1 cellular context compared by ENCODE assay signal in the genomic region with DNA sequence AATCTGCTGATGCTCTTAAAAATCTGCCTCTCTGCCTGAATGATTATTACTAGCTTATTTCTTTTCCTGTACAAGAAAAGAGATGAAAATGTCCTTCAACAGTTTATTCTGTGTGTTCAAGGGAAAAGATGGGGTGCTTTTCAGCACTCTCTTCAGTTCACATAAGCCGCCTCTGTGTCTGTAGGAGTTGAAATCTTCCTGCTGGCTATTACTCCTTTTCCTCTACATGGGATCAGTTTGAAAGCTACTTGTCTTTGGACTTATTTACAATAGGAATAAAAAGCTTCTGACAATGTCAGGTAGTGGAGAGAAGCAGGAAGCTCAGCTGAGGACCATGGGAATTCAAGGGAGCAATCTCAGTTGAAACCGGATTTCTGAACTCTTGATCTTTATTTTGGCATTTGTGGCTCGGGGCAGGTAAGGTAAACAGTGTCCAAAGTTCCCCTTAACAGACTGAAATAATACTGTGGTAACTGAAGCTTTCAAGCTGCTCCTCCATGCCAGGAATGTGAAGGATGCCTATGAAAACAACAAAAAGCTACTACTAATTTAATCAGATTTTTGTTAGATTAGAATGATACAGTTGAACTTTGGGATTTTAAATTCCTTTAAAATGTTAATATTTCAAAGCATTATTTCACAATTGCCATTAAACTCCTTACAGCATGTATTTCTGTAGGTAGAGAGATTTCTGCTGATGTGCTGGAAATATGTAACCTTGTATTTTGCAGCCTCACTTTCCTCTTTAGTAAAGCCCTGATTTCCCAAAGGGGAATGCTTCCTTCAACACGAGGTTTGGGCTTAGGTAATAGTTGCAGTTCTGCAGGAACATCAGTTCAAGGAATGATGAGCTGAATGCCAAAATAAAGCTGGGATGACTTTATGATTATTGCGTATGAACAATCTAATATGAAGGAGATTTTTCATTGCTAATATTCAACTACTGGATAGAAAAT.
TF ChIP-seq lines count a peak whose summit lies in the region.

No MANE protein-coding gene starts in this region.

TF ChIP-seq in HepG2, 621 proteins besides CTCF, POLR2A, EP300 and RAD21 (continued from another document and continues in another):
- TF ChIP-seq ZNF546 (CRISPR knock-in tag; conservative IDR thresholded peaks at IDR 0.05) (no peak), ZNF678 (CRISPR knock-in tag; IDR thresholded peaks at IDR 0.05) (no peak), HCFC1 (IDR thresholded peaks at IDR 0.05; ENCODE audit: low read depth, low read length) (no peak), PBX3 (CRISPR knock-in tag; IDR thresholded peaks at IDR 0.05; ENCODE audit: borderline replicate concordance) (no peak), REPIN1 (CRISPR knock-in tag; IDR thresholded peaks at IDR 0.05; ENCODE audit: borderline replicate concordance, low read depth) (peak; percentile 56; the same call in 1 of the 2 replicates), PCBP1 (IDR thresholded peaks at IDR 0.05; ENCODE audit: borderline replicate concordance, low read depth, low read length) (no peak), ZNF672 (CRISPR knock-in tag; IDR thresholded peaks at IDR 0.05) (no peak), MAZ (IDR thresholded peaks at IDR 0.05; ENCODE audit: borderline replicate concordance, low read depth, low read length) (no peak), MAZ (CRISPR knock-in tag; IDR thresholded peaks at IDR 0.05; ENCODE audit: low read depth) (no peak), HNF4A (CRISPR knock-in tag; IDR thresholded peaks at IDR 0.05) (peak; percentile 96), ZNF451 (CRISPR knock-in tag; IDR thresholded peaks at IDR 0.05) (no peak), NRL (CRISPR knock-in tag; IDR thresholded peaks at IDR 0.05; ENCODE audit: borderline replicate concordance) (no peak), SCMH1 (CRISPR knock-in tag; IDR thresholded peaks at IDR 0.05; ENCODE audit: borderline replicate concordance) (no peak), ARNT (IDR thresholded peaks at IDR 0.05) (no peak), ZHX1 (CRISPR knock-in tag; IDR thresholded peaks at IDR 0.05; ENCODE audit: low read depth) (no peak), GATAD2A (CRISPR knock-in tag; IDR thresholded peaks at IDR 0.05) (peak; percentile 78), KMT2A (CRISPR knock-in tag; IDR thresholded peaks at IDR 0.05) (peak; percentile 47; the same call in 1 of the 2 replicates), CEBPB (IDR thresholded peaks at IDR 0.05; ENCODE audit: borderline replicate concordance, low read depth, low read length) (no peak), FOXK2 (IDR thresholded peaks at IDR 0.05) (peak; percentile 42; the same call in 1 of the 2 replicates), ZNF224 (CRISPR knock-in tag; IDR thresholded peaks at IDR 0.05) (no peak), MAF1 (CRISPR knock-in tag; IDR thresholded peaks at IDR 0.05; ENCODE audit: borderline replicate concordance) (no peak), ZNF530 (CRISPR knock-in tag; IDR thresholded peaks at IDR 0.05; ENCODE audit: low read depth) (no peak), ZFP41 (CRISPR knock-in tag; IDR thresholded peaks at IDR 0.05; ENCODE audit: borderline replicate concordance) (no peak), SYNCRIP (IDR thresholded peaks at IDR 0.05; ENCODE audit: insufficient read depth, low read depth, low read length) (no peak), RBM22 (optimal IDR thresholded peaks at IDR 0.05; ENCODE audit: low read length) (no peak), RFX5 (IDR thresholded peaks at IDR 0.05; ENCODE audit: low read depth, low read length) (no peak), KLF12 (CRISPR knock-in tag; IDR thresholded peaks at IDR 0.05; ENCODE audit: borderline replicate concordance) (no peak)
- TF ChIP-seq, protein P1, sequence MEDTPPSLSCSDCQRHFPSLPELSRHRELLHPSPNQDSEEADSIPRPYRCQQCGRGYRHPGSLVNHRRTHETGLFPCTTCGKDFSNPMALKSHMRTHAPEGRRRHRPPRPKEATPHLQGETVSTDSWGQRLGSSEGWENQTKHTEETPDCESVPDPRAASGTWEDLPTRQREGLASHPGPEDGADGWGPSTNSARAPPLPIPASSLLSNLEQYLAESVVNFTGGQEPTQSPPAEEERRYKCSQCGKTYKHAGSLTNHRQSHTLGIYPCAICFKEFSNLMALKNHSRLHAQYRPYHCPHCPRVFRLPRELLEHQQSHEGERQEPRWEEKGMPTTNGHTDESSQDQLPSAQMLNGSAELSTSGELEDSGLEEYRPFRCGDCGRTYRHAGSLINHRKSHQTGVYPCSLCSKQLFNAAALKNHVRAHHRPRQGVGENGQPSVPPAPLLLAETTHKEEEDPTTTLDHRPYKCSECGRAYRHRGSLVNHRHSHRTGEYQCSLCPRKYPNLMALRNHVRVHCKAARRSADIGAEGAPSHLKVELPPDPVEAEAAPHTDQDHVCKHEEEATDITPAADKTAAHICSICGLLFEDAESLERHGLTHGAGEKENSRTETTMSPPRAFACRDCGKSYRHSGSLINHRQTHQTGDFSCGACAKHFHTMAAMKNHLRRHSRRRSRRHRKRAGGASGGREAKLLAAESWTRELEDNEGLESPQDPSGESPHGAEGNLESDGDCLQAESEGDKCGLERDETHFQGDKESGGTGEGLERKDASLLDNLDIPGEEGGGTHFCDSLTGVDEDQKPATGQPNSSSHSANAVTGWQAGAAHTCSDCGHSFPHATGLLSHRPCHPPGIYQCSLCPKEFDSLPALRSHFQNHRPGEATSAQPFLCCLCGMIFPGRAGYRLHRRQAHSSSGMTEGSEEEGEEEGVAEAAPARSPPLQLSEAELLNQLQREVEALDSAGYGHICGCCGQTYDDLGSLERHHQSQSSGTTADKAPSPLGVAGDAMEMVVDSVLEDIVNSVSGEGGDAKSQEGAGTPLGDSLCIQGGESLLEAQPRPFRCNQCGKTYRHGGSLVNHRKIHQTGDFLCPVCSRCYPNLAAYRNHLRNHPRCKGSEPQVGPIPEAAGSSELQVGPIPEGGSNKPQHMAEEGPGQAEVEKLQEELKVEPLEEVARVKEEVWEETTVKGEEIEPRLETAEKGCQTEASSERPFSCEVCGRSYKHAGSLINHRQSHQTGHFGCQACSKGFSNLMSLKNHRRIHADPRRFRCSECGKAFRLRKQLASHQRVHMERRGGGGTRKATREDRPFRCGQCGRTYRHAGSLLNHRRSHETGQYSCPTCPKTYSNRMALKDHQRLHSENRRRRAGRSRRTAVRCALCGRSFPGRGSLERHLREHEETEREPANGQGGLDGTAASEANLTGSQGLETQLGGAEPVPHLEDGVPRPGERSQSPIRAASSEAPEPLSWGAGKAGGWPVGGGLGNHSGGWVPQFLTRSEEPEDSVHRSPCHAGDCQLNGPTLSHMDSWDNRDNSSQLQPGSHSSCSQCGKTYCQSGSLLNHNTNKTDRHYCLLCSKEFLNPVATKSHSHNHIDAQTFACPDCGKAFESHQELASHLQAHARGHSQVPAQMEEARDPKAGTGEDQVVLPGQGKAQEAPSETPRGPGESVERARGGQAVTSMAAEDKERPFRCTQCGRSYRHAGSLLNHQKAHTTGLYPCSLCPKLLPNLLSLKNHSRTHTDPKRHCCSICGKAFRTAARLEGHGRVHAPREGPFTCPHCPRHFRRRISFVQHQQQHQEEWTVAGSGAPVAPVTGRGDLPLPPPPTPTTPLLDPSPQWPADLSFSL (CRISPR knock-in tag; IDR thresholded peaks at IDR 0.05): no peak
- TF ChIP-seq, protein P2, sequence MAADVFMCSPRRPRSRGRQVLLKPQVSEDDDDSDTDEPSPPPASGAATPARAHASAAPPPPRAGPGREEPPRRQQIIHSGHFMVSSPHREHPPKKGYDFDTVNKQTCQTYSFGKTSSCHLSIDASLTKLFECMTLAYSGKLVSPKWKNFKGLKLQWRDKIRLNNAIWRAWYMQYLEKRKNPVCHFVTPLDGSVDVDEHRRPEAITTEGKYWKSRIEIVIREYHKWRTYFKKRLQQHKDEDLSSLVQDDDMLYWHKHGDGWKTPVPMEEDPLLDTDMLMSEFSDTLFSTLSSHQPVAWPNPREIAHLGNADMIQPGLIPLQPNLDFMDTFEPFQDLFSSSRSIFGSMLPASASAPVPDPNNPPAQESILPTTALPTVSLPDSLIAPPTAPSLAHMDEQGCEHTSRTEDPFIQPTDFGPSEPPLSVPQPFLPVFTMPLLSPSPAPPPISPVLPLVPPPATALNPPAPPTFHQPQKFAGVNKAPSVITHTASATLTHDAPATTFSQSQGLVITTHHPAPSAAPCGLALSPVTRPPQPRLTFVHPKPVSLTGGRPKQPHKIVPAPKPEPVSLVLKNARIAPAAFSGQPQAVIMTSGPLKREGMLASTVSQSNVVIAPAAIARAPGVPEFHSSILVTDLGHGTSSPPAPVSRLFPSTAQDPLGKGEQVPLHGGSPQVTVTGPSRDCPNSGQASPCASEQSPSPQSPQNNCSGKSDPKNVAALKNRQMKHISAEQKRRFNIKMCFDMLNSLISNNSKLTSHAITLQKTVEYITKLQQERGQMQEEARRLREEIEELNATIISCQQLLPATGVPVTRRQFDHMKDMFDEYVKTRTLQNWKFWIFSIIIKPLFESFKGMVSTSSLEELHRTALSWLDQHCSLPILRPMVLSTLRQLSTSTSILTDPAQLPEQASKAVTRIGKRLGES (CRISPR knock-in tag; IDR thresholded peaks at IDR 0.05; ENCODE audit: borderline replicate concordance): no peak
- TF ChIP-seq, protein P3, sequence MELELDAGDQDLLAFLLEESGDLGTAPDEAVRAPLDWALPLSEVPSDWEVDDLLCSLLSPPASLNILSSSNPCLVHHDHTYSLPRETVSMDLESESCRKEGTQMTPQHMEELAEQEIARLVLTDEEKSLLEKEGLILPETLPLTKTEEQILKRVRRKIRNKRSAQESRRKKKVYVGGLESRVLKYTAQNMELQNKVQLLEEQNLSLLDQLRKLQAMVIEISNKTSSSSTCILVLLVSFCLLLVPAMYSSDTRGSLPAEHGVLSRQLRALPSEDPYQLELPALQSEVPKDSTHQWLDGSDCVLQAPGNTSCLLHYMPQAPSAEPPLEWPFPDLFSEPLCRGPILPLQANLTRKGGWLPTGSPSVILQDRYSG (CRISPR knock-in tag; IDR thresholded peaks at IDR 0.05): no peak
- TF ChIP-seq, protein P4, sequence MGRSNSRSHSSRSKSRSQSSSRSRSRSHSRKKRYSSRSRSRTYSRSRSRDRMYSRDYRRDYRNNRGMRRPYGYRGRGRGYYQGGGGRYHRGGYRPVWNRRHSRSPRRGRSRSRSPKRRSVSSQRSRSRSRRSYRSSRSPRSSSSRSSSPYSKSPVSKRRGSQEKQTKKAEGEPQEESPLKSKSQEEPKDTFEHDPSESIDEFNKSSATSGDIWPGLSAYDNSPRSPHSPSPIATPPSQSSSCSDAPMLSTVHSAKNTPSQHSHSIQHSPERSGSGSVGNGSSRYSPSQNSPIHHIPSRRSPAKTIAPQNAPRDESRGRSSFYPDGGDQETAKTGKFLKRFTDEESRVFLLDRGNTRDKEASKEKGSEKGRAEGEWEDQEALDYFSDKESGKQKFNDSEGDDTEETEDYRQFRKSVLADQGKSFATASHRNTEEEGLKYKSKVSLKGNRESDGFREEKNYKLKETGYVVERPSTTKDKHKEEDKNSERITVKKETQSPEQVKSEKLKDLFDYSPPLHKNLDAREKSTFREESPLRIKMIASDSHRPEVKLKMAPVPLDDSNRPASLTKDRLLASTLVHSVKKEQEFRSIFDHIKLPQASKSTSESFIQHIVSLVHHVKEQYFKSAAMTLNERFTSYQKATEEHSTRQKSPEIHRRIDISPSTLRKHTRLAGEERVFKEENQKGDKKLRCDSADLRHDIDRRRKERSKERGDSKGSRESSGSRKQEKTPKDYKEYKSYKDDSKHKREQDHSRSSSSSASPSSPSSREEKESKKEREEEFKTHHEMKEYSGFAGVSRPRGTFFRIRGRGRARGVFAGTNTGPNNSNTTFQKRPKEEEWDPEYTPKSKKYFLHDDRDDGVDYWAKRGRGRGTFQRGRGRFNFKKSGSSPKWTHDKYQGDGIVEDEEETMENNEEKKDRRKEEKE (IDR thresholded peaks at IDR 0.05): no peak
- TF ChIP-seq, protein P5, sequence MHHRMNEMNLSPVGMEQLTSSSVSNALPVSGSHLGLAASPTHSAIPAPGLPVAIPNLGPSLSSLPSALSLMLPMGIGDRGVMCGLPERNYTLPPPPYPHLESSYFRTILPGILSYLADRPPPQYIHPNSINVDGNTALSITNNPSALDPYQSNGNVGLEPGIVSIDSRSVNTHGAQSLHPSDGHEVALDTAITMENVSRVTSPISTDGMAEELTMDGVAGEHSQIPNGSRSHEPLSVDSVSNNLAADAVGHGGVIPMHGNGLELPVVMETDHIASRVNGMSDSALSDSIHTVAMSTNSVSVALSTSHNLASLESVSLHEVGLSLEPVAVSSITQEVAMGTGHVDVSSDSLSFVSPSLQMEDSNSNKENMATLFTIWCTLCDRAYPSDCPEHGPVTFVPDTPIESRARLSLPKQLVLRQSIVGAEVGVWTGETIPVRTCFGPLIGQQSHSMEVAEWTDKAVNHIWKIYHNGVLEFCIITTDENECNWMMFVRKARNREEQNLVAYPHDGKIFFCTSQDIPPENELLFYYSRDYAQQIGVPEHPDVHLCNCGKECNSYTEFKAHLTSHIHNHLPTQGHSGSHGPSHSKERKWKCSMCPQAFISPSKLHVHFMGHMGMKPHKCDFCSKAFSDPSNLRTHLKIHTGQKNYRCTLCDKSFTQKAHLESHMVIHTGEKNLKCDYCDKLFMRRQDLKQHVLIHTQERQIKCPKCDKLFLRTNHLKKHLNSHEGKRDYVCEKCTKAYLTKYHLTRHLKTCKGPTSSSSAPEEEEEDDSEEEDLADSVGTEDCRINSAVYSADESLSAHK (CRISPR knock-in tag; IDR thresholded peaks at IDR 0.05; ENCODE audit: borderline replicate concordance): no peak
- TF ChIP-seq, protein P6, sequence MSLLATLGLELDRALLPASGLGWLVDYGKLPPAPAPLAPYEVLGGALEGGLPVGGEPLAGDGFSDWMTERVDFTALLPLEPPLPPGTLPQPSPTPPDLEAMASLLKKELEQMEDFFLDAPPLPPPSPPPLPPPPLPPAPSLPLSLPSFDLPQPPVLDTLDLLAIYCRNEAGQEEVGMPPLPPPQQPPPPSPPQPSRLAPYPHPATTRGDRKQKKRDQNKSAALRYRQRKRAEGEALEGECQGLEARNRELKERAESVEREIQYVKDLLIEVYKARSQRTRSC (CRISPR knock-in tag; IDR thresholded peaks at IDR 0.05; ENCODE audit: low read depth): no peak
